ENCODE assay signal across 7 cellular contexts in the genomic region with DNA sequence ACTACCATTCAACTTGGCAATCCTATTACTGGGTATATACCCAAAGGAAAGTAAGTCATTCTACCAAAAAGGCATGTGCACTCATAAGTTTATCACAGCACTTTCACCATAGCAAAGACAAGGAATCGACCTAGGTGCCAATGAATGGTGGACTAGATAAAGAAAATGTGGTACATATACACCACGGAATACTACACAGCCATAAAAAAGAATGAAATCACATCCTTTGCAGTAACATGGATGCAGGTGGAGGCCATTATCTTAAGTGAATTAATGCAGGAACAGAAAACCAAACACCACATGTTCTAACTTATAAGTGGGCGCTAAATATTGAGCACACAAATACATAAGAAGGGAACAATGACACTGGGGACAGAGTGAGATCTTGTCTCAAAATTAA.
"Had no signal": no experiment of that assay in that cellular context is flagged by ENCODE, and none has a peak within 500 bp of the region (broad histone marks: within the 10 kb centered on the region; RNA-seq: fewer than 3 reads in every experiment).

No MANE protein-coding gene starts in this region.

- H3K4me2 ChIP-seq: KMS-11 had no signal

- H3K27ac ChIP-seq: HL-60, KMS-11 had no signal

- FAIRE-seq: HTR-8/SVneo had no signal

- ATAC-seq: HepG2 had no signal

- H3K9ac ChIP-seq: KMS-11 had no signal

- DNase-seq: IMR-90, KBM-7, KG1 had no signal
